In the genomic region with DNA sequence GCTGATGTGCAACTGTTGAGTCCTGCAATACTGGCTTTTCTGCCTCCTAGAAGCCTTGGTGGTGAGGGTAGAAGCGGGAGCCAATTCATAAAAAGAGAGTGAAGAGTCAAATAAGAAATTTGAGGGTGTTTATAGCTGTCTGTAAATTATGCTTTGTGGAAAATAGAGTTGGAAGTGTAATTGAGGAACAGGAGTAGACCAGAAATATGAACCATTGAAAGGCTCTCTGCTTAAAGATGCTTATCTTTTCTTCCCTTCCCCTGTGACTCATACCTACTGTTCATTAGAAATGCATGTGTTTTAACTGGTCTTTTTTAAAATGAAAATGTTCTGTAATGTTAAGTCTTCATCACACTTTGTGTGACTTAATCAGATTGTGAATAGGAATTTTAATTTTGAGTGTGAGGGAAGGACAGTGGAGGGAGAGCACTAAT, we compare ENCODE assay signal across 11 cellular contexts.
DNase-seq lines count a peak whose midpoint lies in the region; ATAC-seq, FAIRE-seq and TF ChIP-seq lines count a peak whose summit lies in the region.
"Had no signal": no experiment of that assay in that cellular context is flagged by ENCODE, and none has a peak within 500 bp of the region (broad histone marks: within the 10 kb centered on the region; RNA-seq: fewer than 3 reads in every experiment).

No MANE protein-coding gene starts in this region.

- no peak for TF ChIP-seq CTCF in GM23338 (conservative IDR thresholded peaks at IDR 0.05; ENCODE audit: low read depth in 2 of 2)
- TF ChIP-seq CTCF in SK-N-SH (IDR thresholded peaks at IDR 0.05) = no peak

- intact Hi-C loops in Right ventricle myocardium inferior (cut with DNase I) = no loop called here

- H3K27ac ChIP-seq in GM23338 (ENCODE audit: low read depth) (peak overlapping the region; percentile 23; the same call in 1 of the 2 replicates), SK-N-SH (ENCODE audit: low read depth in 2 of 2, low read length in 1 of 2) (peak overlapping the region; percentile 54 to 77), small intestine (ENCODE audit: low read depth in 1 of 2, low read length in 1 of 2) (no peak overlapping the region)

- H3K9me3 Mint-ChIP-seq in GM23338 = peaks cover 17% of the 10 kb centered on the region; the same call in 2 of the 3 replicates

- H3K9me3 ChIP-seq in SK-N-SH (no peaks in the 10 kb centered on the region), small intestine (ENCODE audit: control insufficient read depth, low read depth) (no peaks in the 10 kb centered on the region)

- H3K4me3 ChIP-seq in GM23338 (no peak overlapping the region), SK-N-SH (ENCODE audit: low read depth in 2 of 2, low read length in 1 of 2) (peak overlapping the region in 1 of 2 experiments; percentile 23; a peak in 1 of 4 replicates), small intestine (ENCODE audit: low read depth in 1 of 2, low read length in 2 of 2) (no peak overlapping the region)

- DNase-seq in A172 (ENCODE audit: low spot score) = peak; percentile 49
- no peak for DNase-seq in GM23338 (ENCODE audit: low spot score)
- no peak for DNase-seq in SK-N-SH
- peak; percentile 58 to 61 for DNase-seq in erythroblast (lab: John Stamatoyannopoulos, UW)
- DNase-seq in Right ventricle myocardium inferior (ENCODE audit: missing footprints) = no peak
- no peak for DNase-seq in small intestine
- DNase-seq in activated gamma-delta T cell treated with Interleukin-2 at 50 U/mL for 16 hours = no peak
- DNase-seq: immature natural killer cell; stimulated activated CD4-positive, alpha-beta T cell treated with anti-CD3 and anti-CD28 coated beads, Interleukin-4, amount 100 ng/mL, for 4 hours; T-cell had no signal

- no peak for TF ChIP-seq POLR2A in erythroblast (IDR thresholded peaks at IDR 0.05; ENCODE audit: low read length)

- 28% methylated on average over 1 of the region's 1 CpG for WGBS in SK-N-SH (ENCODE audit: low lambda C conversion rate)
- WGBS in small intestine, 3 donors = 83 to 100% (median 89%) methylated on average over 1 of the region's 1 CpG

- TF ChIP-seq RAD21 in SK-N-SH (IDR thresholded peaks at IDR 0.05; ENCODE audit: low read length) = no peak

- no peak overlapping the region for H3K4me3 Mint-ChIP-seq in GM23338
- H3K4me3 Mint-ChIP-seq: immature natural killer cell had no signal

- H3K36me3 ChIP-seq in GM23338 (ENCODE audit: insufficient read depth) = no peaks in the 10 kb centered on the region
- peaks cover 0 to 10% of the 10 kb centered on the region in 2 experiments for H3K36me3 ChIP-seq in SK-N-SH (replicated peaks in 1 of 2; ENCODE audit: control insufficient read depth in 1 of 2, insufficient read depth in 2 of 2, low read length in 1 of 2)
- H3K36me3 ChIP-seq in small intestine (ENCODE audit: control insufficient read depth in 2 of 2, insufficient read depth in 2 of 2, low read length in 2 of 2) = no peaks in the 10 kb centered on the region

- peak overlapping the region; percentile 37; the same call in 1 of the 2 replicates for H3K9ac ChIP-seq in SK-N-SH

- H3K4me2 ChIP-seq in GM23338 = peak overlapping the region; percentile 29
- H3K4me2 ChIP-seq in SK-N-SH = peak overlapping the region; percentile 54

- H3K4me1 Mint-ChIP-seq in GM23338 = peaks cover 55% of the 10 kb centered on the region

- H4K20me1 ChIP-seq in GM23338 (replicated peaks; ENCODE audit: insufficient read depth) = no peaks in the 10 kb centered on the region
- no peaks in the 10 kb centered on the region for H4K20me1 ChIP-seq in SK-N-SH (ENCODE audit: insufficient read depth)

- peak overlapping the region; percentile 30 for H3K27ac Mint-ChIP-seq in GM23338

- H3K27me3 ChIP-seq in GM23338 (ENCODE audit: insufficient read depth) (no peaks in the 10 kb centered on the region), SK-N-SH (ENCODE audit: insufficient read depth) (no peaks in the 10 kb centered on the region), small intestine (ENCODE audit: control insufficient read depth in 2 of 2, insufficient read depth in 2 of 2, low read length in 2 of 2) (no peaks in the 10 kb centered on the region)

- POLR2A ChIA-PET in SK-N-SH (lab: Yijun Ruan, JAX) = no interaction called here

- CTCF ChIA-PET in SK-N-SH (lab: Yijun Ruan, JAX) = interaction anchor here (0.7 kb wide), 1 partner anchor 8 kb away, joined by 3 read pairs; no protein-coding TSS in a partner anchor

- H3K79me2 ChIP-seq in GM23338 (replicated peaks; ENCODE audit: insufficient read depth) (peaks cover 29% of the 10 kb centered on the region), SK-N-SH (ENCODE audit: insufficient read depth) (peaks cover 38% of the 10 kb centered on the region; the same call in 1 of the 2 replicates)

- peaks cover 9% of the 10 kb centered on the region for H3K27me3 Mint-ChIP-seq in GM23338 (ENCODE audit: insufficient read depth, low read depth, poor library complexity)
- H3K27me3 Mint-ChIP-seq: T-cell had no signal

- H3K4me1 ChIP-seq in GM23338 (ENCODE audit: insufficient read depth) (peaks cover 56% of the 10 kb centered on the region), SK-N-SH (ENCODE audit: control insufficient read depth in 1 of 2, insufficient read depth in 2 of 2, low read depth in 1 of 2, low read length in 1 of 2) (peaks cover 19 to 44% of the 10 kb centered on the region in 2 experiments), small intestine (ENCODE audit: control insufficient read depth in 2 of 2, insufficient read depth in 1 of 2, low read depth in 1 of 2, low read length in 1 of 2) (peaks cover 0 to 7% of the 10 kb centered on the region in 2 donors)

- H3K36me3 Mint-ChIP-seq in GM23338 (ENCODE audit: low read depth) = peaks cover 21% of the 10 kb centered on the region

- H3K9me2 ChIP-seq in GM23338 (ENCODE audit: insufficient read depth) (no peaks in the 10 kb centered on the region), SK-N-SH (no peaks in the 10 kb centered on the region)

- peak in 1 of 2 experiments; percentile 67; a peak in 1 of 4 replicates for TF ChIP-seq EP300 in SK-N-SH (IDR thresholded peaks at IDR 0.05; ENCODE audit: borderline replicate concordance in 1 of 2, low read depth in 1 of 2, low read length in 1 of 2)

- no peak for ATAC-seq in GM23338
- ATAC-seq in GM21576 (IDR thresholded peaks at IDR 0.05; ENCODE audit: unreplicated experiment) = no peak
- no peak for ATAC-seq in Right ventricle myocardium inferior

- H2AFZ ChIP-seq in GM23338 = no peak overlapping the region
- no peak overlapping the region for H2AFZ ChIP-seq in SK-N-SH (ENCODE audit: low read depth)

- H3F3A ChIP-seq in GM23338 (replicated peaks; ENCODE audit: low read depth) (no peaks in the 10 kb centered on the region), SK-N-SH (replicated peaks; ENCODE audit: insufficient read depth) (peaks cover 48% of the 10 kb centered on the region)

- no peak for FAIRE-seq in small intestine (lab: Jason Lieb, UNC)

TF ChIP-seq in GM23338, 12 proteins besides CTCF, POLR2A, EP300 and RAD21 (continues in another document):
- TF ChIP-seq CREB1 (CRISPR knock-in tag; IDR thresholded peaks at IDR 0.05; ENCODE audit: low read depth) (no peak), REST (IDR thresholded peaks at IDR 0.05; ENCODE audit: unreplicated experiment) (no peak)

TF ChIP-seq in SK-N-SH, 30 proteins besides CTCF, POLR2A, EP300 and RAD21 (continues in another document):
- TF ChIP-seq JUND (IDR thresholded peaks at IDR 0.05) = peak; percentile 92
- TF ChIP-seq FOSL2 (IDR thresholded peaks at IDR 0.05; ENCODE audit: borderline replicate concordance, low read depth) = peak; percentile 93
- peak; percentile 82 for TF ChIP-seq TCF12 (IDR thresholded peaks at IDR 0.05)
- TF ChIP-seq USF2 (IDR thresholded peaks at IDR 0.05; ENCODE audit: borderline replicate concordance, low read depth, low read length) = no peak
- TF ChIP-seq TAF1 (IDR thresholded peaks at IDR 0.05; ENCODE audit: borderline replicate concordance, low read depth, low read length) = 0 out of 2 replicates have a peak, but pooled peaks have one; percentile 11
- no peak for TF ChIP-seq RFX5 (IDR thresholded peaks at IDR 0.05; ENCODE audit: low read length)
- TF ChIP-seq REST (IDR thresholded peaks at IDR 0.05; ENCODE audit: low read depth, low read length) = no peak
- 0 out of 2 replicates have a peak, but pooled peaks have one; percentile 24 for TF ChIP-seq TEAD4 (IDR thresholded peaks at IDR 0.05; ENCODE audit: borderline replicate concordance, insufficient read depth)
- TF ChIP-seq FOXM1 (IDR thresholded peaks at IDR 0.05; ENCODE audit: low read depth) = peak; percentile 37; the same call in 1 of the 2 replicates

Comparison
In these comparisons a context has a peak if more than half of its experiments do, and no peak if none do; other contexts are left out.
1. DNase-seq: peak in A172 (single experiment) and erythroblast (2 of 2); none in GM23338 (single experiment), SK-N-SH (single experiment), Right ventricle myocardium inferior (single experiment), small intestine (single experiment) and activated gamma-delta T cell treated with Interleukin-2 at 50 U/mL for 16 hours (single experiment).
2. H3K27ac ChIP-seq: peak in GM23338 (single experiment) and SK-N-SH (2 of 2); none in small intestine (0 of 2).